Comparison of ENCODE assay signal across 24 cellular contexts in genomic region chr17:17560975-17561374, GRCh38. TPM values are rescaled to one million over a fixed set of nuclear protein-coding genes. Genes with fewer than 3 reads are reported as not detected.
DNase-seq lines count a peak whose midpoint lies in the region; ATAC-seq, FAIRE-seq and TF ChIP-seq lines count a peak whose summit lies in the region.
"Had no signal": no experiment of that assay in that cellular context is flagged by ENCODE, and none has a peak within 500 bp of the region (broad histone marks: within the 10 kb centered on the region; RNA-seq: fewer than 3 reads in every experiment).

No MANE protein-coding gene starts in this region.

- no peak overlapping the region for H3K4me2 ChIP-seq in keratinocyte (ENCODE audit: control insufficient read depth, extremely low read depth, insufficient read depth, low read depth, low read length)
- no peak overlapping the region for H3K4me2 ChIP-seq in parathyroid adenoma (ENCODE audit: low read length)
- H3K4me2 ChIP-seq: hepatocyte had no signal

- dilution Hi-C loops in keratinocyte (cut with MboI; ENCODE audit: extremely low pct_ligation_motif_present, low sequenced_read_pairs), result no loop called here

- peak; percentile 48 for FAIRE-seq in keratinocyte (lab: Jason Lieb, UNC)
- FAIRE-seq: colon, G401.6, islet of Langerhans had no signal

- DNase-seq in DMS53 (lab: John Stamatoyannopoulos, UW), result peak; percentile 30
- no peak for DNase-seq in DMS53 treated with DMSO at 0.1 percent for 48 hours (lab: John Stamatoyannopoulos, UW; ENCODE audit: unreplicated experiment)
- no peak for DNase-seq in keratinocyte (ENCODE audit: low read depth, low spot score)
- DNase-seq in thyroid gland, result peak in 1 of 2 donors; percentile 45
- DNase-seq in NCI-H226, result no peak
- no peak for DNase-seq in NCI-H82 treated with DMSO at 0.1 percent for 48 hours (lab: John Stamatoyannopoulos, UW; ENCODE audit: unreplicated experiment)
- DNase-seq: activated B cell treated with CpG ODN at 0.5 μM for 24 hours; activated CD4-positive, alpha-beta memory T cell treated with anti-CD3 and anti-CD28 coated beads, Interleukin-2, amount 10 ng/mL, durations not matched to agents 7 days and 5 days; activated naive CD4-positive, alpha-beta T cell treated with anti-CD3 and anti-CD28 coated beads for 36 hours; activated T-cell treated with anti-CD3 and anti-CD28 coated beads, Interleukin-2, amount 50 U/mL, for 1 hour; H9; mesendoderm; NCI-H1436 treated with DMSO at 0.1 percent for 48 hours; stimulated activated CD4-positive, alpha-beta T cell treated with anti-CD3 and anti-CD28 coated beads, Interleukin-15, amount 100 ng/mL, for 24 hours; trophoblast cell had no signal

- H3K4me1 ChIP-seq in keratinocyte (ENCODE audit: control insufficient read depth, extremely low read depth, insufficient read depth, low read length), result peaks cover 14% of the 10 kb centered on the region
- H3K4me1 ChIP-seq in parathyroid adenoma, result peaks cover 9% of the 10 kb centered on the region
- peaks cover 28 to 65% of the 10 kb centered on the region in 2 donors for H3K4me1 ChIP-seq in thyroid gland

- no peaks in the 10 kb centered on the region for H3K27me3 ChIP-seq in keratinocyte (ENCODE audit: control insufficient read depth, extremely low read depth, insufficient read depth, low read length)
- H3K27me3 ChIP-seq in parathyroid adenoma (ENCODE audit: control insufficient read depth, insufficient read depth, low read length), result no peaks in the 10 kb centered on the region
- H3K27me3 ChIP-seq in thyroid gland, result no peaks in the 10 kb centered on the region
- H3K27me3 ChIP-seq: hepatocyte had no signal

- intact Hi-C loops in thyroid gland (cut with DNase I), result no loop called here

- H3K27ac ChIP-seq in keratinocyte (ENCODE audit: control insufficient read depth, insufficient read depth, low read length), result no peak overlapping the region
- peak overlapping the region; percentile 82 for H3K27ac ChIP-seq in parathyroid adenoma
- peak overlapping the region; percentile 95 to 98 (median 96) for H3K27ac ChIP-seq in thyroid gland
- H3K27ac ChIP-seq: 22Rv1, hepatocyte, SK-N-MC had no signal

- H3K36me3 ChIP-seq in keratinocyte (ENCODE audit: control insufficient read depth in 2 of 2, extremely low read depth in 1 of 2, insufficient read depth in 2 of 2, low read length in 2 of 2), result no peaks in the 10 kb centered on the region
- no peaks in the 10 kb centered on the region for H3K36me3 ChIP-seq in parathyroid adenoma (ENCODE audit: control insufficient read depth, insufficient read depth, low read length)
- H3K36me3 ChIP-seq in thyroid gland, result no peaks in the 10 kb centered on the region

- no peak overlapping the region for H2AFZ ChIP-seq in keratinocyte (ENCODE audit: control insufficient read depth, low read length)
- H2AFZ ChIP-seq in parathyroid adenoma, result peak overlapping the region; percentile 78
- H2AFZ ChIP-seq: hepatocyte had no signal

- 82 to 86% methylated on average over 10 of the region's 10 CpGs for WGBS in thyroid gland, 2 donors

- no peak for ATAC-seq in GM21723 (IDR thresholded peaks at IDR 0.05; ENCODE audit: unreplicated experiment)
- ATAC-seq: Panc1 had no signal

- H3K79me2 ChIP-seq in keratinocyte (ENCODE audit: control insufficient read depth, insufficient read depth, low read length) (no peaks in the 10 kb centered on the region), parathyroid adenoma (peaks cover 2% of the 10 kb centered on the region)
- H3K79me2 ChIP-seq: hepatocyte had no signal

- H3K9me3 ChIP-seq in keratinocyte (ENCODE audit: control insufficient read depth, low read depth, low read length), result no peaks in the 10 kb centered on the region
- H3K9me3 ChIP-seq in parathyroid adenoma (ENCODE audit: control insufficient read depth, low read length), result no peaks in the 10 kb centered on the region
- no peaks in the 10 kb centered on the region for H3K9me3 ChIP-seq in thyroid gland

- no peaks in the 10 kb centered on the region for H4K20me1 ChIP-seq in keratinocyte (ENCODE audit: control insufficient read depth, extremely low read depth, insufficient read depth, low read length)

- TF ChIP-seq POLR2A in thyroid gland (IDR thresholded peaks at IDR 0.05), result no peak

- H3K4me3 ChIP-seq in keratinocyte (ENCODE audit: control insufficient read depth in 2 of 3, extremely low read depth in 1 of 3, insufficient read depth in 2 of 3, low read depth in 1 of 3, low read length in 3 of 3), result no peak overlapping the region
- no peak overlapping the region for H3K4me3 ChIP-seq in parathyroid adenoma (ENCODE audit: low read depth, low read length)
- H3K4me3 ChIP-seq in thyroid gland (replicated peaks in 1 of 3), result no peak overlapping the region
- H3K4me3 ChIP-seq: hepatocyte, SK-N-MC had no signal

- TF ChIP-seq CTCF in keratinocyte (optimal IDR thresholded peaks at IDR 0.05 in 1 of 3, IDR thresholded peaks at IDR 0.05 in 1 of 3, conservative IDR thresholded peaks at IDR 0.05 in 1 of 3; ENCODE audit: extremely low read depth in 1 of 3, insufficient read depth in 2 of 3, low read length in 3 of 3) (no peak), parathyroid adenoma (IDR thresholded peaks at IDR 0.05) (no peak), thyroid gland (IDR thresholded peaks at IDR 0.05) (no peak)

- no peaks in the 10 kb centered on the region for H3K9me1 ChIP-seq in keratinocyte (ENCODE audit: control insufficient read depth, extremely low read depth, insufficient read depth, low read length)

- H3K9ac ChIP-seq in keratinocyte (ENCODE audit: control insufficient read depth, extremely low read depth, insufficient read depth, low read length) (peak overlapping the region; percentile 42), parathyroid adenoma (no peak overlapping the region)

RNA-seq across cellular contexts. Expression of gene PEMT, which starts 30.5 kb away (rescaled TPM):
- polyA plus RNA-seq in keratinocyte, result 17.7 to 23.7 TPM (median 18.6 TPM) in 3 replicates
- polyA plus RNA-seq in keratinocyte (2011; ENCODE audit: low read depth), result 5.2 TPM
- polyA plus RNA-seq in keratinocyte (2011; cell fraction: cytosol; rRNA removed), result 14.9 and 32.2 TPM in 2 replicates
- polyA plus RNA-seq in keratinocyte (2011; cell fraction: nucleus; rRNA removed), result 10.1 and 15.3 TPM in 2 replicates
- 24.9 and 27.2 TPM in 2 replicates for polyA plus RNA-seq in keratinocyte (2012; ENCODE audit: low replicate concordance)
- polyA minus RNA-seq in keratinocyte, result 9.8 to 53.1 TPM (median 10.8 TPM) in 3 replicates
- 28.0 TPM for polyA minus RNA-seq in keratinocyte (2011; cell fraction: cytosol; rRNA and poly(A)+ RNA removed)
- polyA minus RNA-seq in keratinocyte (2011; cell fraction: nucleus; rRNA and poly(A)+ RNA removed), result 3.6 and 4.6 TPM in 2 replicates
- total RNA-seq in thyroid gland, result 10 to 100 TPM; 52.5 to 76.1 (median 62.6) TPM
